ENCODE assay signal across 9 cellular contexts in the genomic region with DNA sequence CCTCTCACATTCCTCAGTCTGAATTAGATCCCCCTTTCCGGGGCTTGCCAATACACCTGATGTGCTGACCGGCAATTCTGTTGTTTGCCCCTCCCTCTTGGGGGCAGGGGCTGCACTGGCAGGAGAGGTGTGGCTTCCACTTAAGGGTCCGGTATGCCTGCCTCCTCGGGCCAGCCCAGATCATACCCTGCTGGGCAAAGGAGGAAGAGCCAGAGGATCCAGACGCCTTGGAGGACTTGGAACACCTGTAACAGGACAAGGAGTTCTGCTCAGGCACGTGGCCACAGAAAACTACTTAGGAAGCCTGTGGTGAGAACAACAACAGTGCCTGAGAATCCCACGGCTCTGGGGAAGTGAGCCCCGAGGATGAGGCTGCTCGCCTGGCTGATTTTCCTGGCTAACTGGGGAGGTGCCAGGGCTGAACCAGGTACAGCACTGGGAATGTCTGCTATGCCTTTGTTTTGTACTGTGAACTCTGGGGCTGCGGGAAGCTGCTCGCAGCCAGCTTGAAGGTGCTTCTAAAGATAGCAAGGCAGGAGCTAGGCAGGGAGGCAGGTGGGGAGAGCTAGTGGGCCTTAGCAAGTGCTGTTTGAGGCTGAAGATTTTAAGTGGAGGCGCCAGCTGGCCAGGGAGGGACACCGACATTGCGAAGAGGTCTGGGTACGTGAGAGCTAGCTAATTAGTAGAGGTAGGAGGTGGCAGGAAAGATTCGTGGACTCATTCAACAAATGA. TPM values are rescaled to one million over a fixed set of nuclear protein-coding genes. Genes with fewer than 3 reads are reported as not detected.
DNase-seq lines count a peak whose midpoint lies in the region; ATAC-seq, FAIRE-seq and TF ChIP-seq lines count a peak whose summit lies in the region.
"Had no signal": no experiment of that assay in that cellular context is flagged by ENCODE, and none has a peak within 500 bp of the region (broad histone marks: within the 10 kb centered on the region; RNA-seq: fewer than 3 reads in every experiment).

A gene with protein sequence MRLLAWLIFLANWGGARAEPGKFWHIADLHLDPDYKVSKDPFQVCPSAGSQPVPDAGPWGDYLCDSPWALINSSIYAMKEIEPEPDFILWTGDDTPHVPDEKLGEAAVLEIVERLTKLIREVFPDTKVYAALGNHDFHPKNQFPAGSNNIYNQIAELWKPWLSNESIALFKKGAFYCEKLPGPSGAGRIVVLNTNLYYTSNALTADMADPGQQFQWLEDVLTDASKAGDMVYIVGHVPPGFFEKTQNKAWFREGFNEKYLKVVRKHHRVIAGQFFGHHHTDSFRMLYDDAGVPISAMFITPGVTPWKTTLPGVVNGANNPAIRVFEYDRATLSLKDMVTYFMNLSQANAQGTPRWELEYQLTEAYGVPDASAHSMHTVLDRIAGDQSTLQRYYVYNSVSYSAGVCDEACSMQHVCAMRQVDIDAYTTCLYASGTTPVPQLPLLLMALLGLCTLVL (plus strand): TSS at position 183 of the 732 bp plus-strand sequence. CDS start 184 bp downstream, at position 367.

- FAIRE-seq in keratinocyte (lab: Jason Lieb, UNC), result no peak
- FAIRE-seq in urothelium cell line (lab: Jason Lieb, UNC), result peak; percentile 46

- dilution Hi-C loops in keratinocyte (cut with MboI; ENCODE audit: extremely low pct_ligation_motif_present, low sequenced_read_pairs), result no loop called here

- intact Hi-C loops in left ventricle myocardium inferior (cut with micrococcal nuclease), result no loop called here

- H3K4me2 ChIP-seq in Loucy (ENCODE audit: low read depth, low read length, poor library complexity, severe bottlenecking) (peak within 1 kb of the TSS; percentile 69), keratinocyte (ENCODE audit: control insufficient read depth, extremely low read depth, insufficient read depth, low read depth, low read length) (peak within 1 kb of the TSS; percentile 97)

- H4K20me1 ChIP-seq in Loucy (ENCODE audit: insufficient read depth, low read length, poor library complexity, severe bottlenecking) (no peaks in the 10 kb centered on the region), keratinocyte (ENCODE audit: control insufficient read depth, extremely low read depth, insufficient read depth, low read length) (no peaks in the 10 kb centered on the region)

- H3F3A ChIP-seq in Loucy (ENCODE audit: low read depth), result no peaks in the 10 kb centered on the region

- H3K4me1 ChIP-seq in Loucy (ENCODE audit: insufficient read depth, low read length, poor library complexity, severe bottlenecking), result peaks cover 13% of the 10 kb centered on the region
- peaks cover 13% of the 10 kb centered on the region for H3K4me1 ChIP-seq in keratinocyte (ENCODE audit: control insufficient read depth, extremely low read depth, insufficient read depth, low read length)
- peaks cover 8% of the 10 kb centered on the region for H3K4me1 ChIP-seq in left ventricle myocardium inferior

- no peaks in the 10 kb centered on the region for H3K36me3 ChIP-seq in Loucy (ENCODE audit: insufficient read depth, low read length)
- H3K36me3 ChIP-seq in keratinocyte (ENCODE audit: control insufficient read depth in 2 of 2, extremely low read depth in 1 of 2, insufficient read depth in 2 of 2, low read length in 2 of 2), result no peaks in the 10 kb centered on the region
- no peaks in the 10 kb centered on the region for H3K36me3 ChIP-seq in left ventricle myocardium inferior

- H3K27me3 Mint-ChIP-seq in activated CD8-positive, alpha-beta T cell treated with anti-CD3 and anti-CD28 coated beads, Interleukin-2, amount 10 ng/mL, durations not matched to agents 7 days and 5 days (ENCODE audit: low read depth), result peaks cover 15% of the 10 kb centered on the region

- no peaks in the 10 kb centered on the region for H3K9me3 ChIP-seq in Loucy (ENCODE audit: insufficient read depth, low read depth, low read length)
- H3K9me3 ChIP-seq in keratinocyte (ENCODE audit: control insufficient read depth, low read depth, low read length), result no peaks in the 10 kb centered on the region
- no peaks in the 10 kb centered on the region for H3K9me3 ChIP-seq in left ventricle myocardium inferior (replicated peaks)

- ATAC-seq in activated CD8-positive, alpha-beta T cell treated with anti-CD3 and anti-CD28 coated beads, Interleukin-2, amount 10 ng/mL, durations not matched to agents 7 days and 5 days, result peak; percentile 48

- TF ChIP-seq CTCF in Loucy (conservative IDR thresholded peaks at IDR 0.05; ENCODE audit: low read length) (no peak), keratinocyte (optimal IDR thresholded peaks at IDR 0.05 in 1 of 3, IDR thresholded peaks at IDR 0.05 in 1 of 3, conservative IDR thresholded peaks at IDR 0.05 in 1 of 3; ENCODE audit: extremely low read depth in 1 of 3, insufficient read depth in 2 of 3, low read length in 3 of 3) (peak in 1 of 3 experiments; percentile 38), left ventricle myocardium inferior (IDR thresholded peaks at IDR 0.05; ENCODE audit: borderline replicate concordance) (no peak)

- no peaks in the 10 kb centered on the region for H3K9me3 Mint-ChIP-seq in activated CD8-positive, alpha-beta T cell treated with anti-CD3 and anti-CD28 coated beads, Interleukin-2, amount 10 ng/mL, durations not matched to agents 7 days and 5 days (ENCODE audit: insufficient read depth)
- H3K9me3 Mint-ChIP-seq: natural killer cell treated with Interleukin-12 subunit alpha and Interleukin-12 subunit beta and Interleukin-15 and Interleukin-18, amount 100 ng/mL, for 72 hours had no signal

- peaks cover 52% of the 10 kb centered on the region for H3K4me1 Mint-ChIP-seq in activated CD8-positive, alpha-beta T cell treated with anti-CD3 and anti-CD28 coated beads, Interleukin-2, amount 10 ng/mL, durations not matched to agents 7 days and 5 days (ENCODE audit: low read depth)

- H3K79me2 ChIP-seq in Loucy (ENCODE audit: insufficient read depth, low read length) (no peaks in the 10 kb centered on the region), keratinocyte (ENCODE audit: control insufficient read depth, insufficient read depth, low read length) (no peaks in the 10 kb centered on the region)

- peak; percentile 29 for DNase-seq in EH (ENCODE audit: low read depth)
- no peak for DNase-seq in activated CD8-positive, alpha-beta T cell treated with anti-CD3 and anti-CD28 coated beads, Interleukin-2, amount 10 ng/mL, durations not matched to agents 7 days and 5 days
- DNase-seq in keratinocyte (ENCODE audit: low read depth, low spot score), result no peak
- DNase-seq in urothelium cell line (ENCODE audit: low spot score), result peak; percentile 91
- DNase-seq in NCI-H1092 (lab: John Stamatoyannopoulos, UW), result no peak
- DNase-seq in left ventricle myocardium inferior, result no peak
- no peak for DNase-seq in stimulated activated CD4-positive, alpha-beta T cell treated with anti-CD3 and anti-CD28 coated beads, Interleukin-4, amount 100 ng/mL, for 4 hours

- CTCF ChIA-PET in activated CD8-positive, alpha-beta T cell treated with anti-CD3 and anti-CD28 coated beads, Interleukin-2, amount 10 ng/mL, durations not matched to agents 7 days and 5 days (lab: Charles Lee), result interaction anchor here (1.0 kb wide), 1 partner anchor 61 kb away, joined by 4 read pairs; no protein-coding TSS in a partner anchor

- H3K9me1 ChIP-seq in keratinocyte (ENCODE audit: control insufficient read depth, extremely low read depth, insufficient read depth, low read length), result no peaks in the 10 kb centered on the region

- H3K4me3 ChIP-seq in Loucy (ENCODE audit: low read length, poor library complexity, severe bottlenecking) (peak within 1 kb of the TSS; percentile 67), keratinocyte (ENCODE audit: control insufficient read depth in 2 of 3, extremely low read depth in 1 of 3, insufficient read depth in 2 of 3, low read depth in 1 of 3, low read length in 3 of 3) (peak within 1 kb of the TSS; percentile 5 to 72 (median 23)), left ventricle myocardium inferior (no peak within 1 kb of the TSS)

- H3K36me3 Mint-ChIP-seq in activated CD8-positive, alpha-beta T cell treated with anti-CD3 and anti-CD28 coated beads, Interleukin-2, amount 10 ng/mL, durations not matched to agents 7 days and 5 days (ENCODE audit: low read depth), result no peaks in the 10 kb centered on the region
- H3K36me3 Mint-ChIP-seq: natural killer cell treated with Interleukin-12 subunit alpha and Interleukin-12 subunit beta and Interleukin-15 and Interleukin-18, amount 100 ng/mL, for 72 hours had no signal

- H3K9me2 ChIP-seq in Loucy (replicated peaks; ENCODE audit: low read depth, low read length), result no peaks in the 10 kb centered on the region

- H3K27me3 ChIP-seq in Loucy (ENCODE audit: insufficient read depth, low read length, poor library complexity, severe bottlenecking) (no peaks in the 10 kb centered on the region), keratinocyte (ENCODE audit: control insufficient read depth, extremely low read depth, insufficient read depth, low read length) (peaks cover 10% of the 10 kb centered on the region), left ventricle myocardium inferior (ENCODE audit: low read depth) (peaks cover 33% of the 10 kb centered on the region)

- peak within 1 kb of the TSS; percentile 40 for H3K9ac ChIP-seq in Loucy (ENCODE audit: low read depth, low read length, poor library complexity, severe bottlenecking)
- H3K9ac ChIP-seq in keratinocyte (ENCODE audit: control insufficient read depth, extremely low read depth, insufficient read depth, low read length), result peak within 1 kb of the TSS; percentile 37

- POLR2A ChIA-PET in activated CD8-positive, alpha-beta T cell treated with anti-CD3 and anti-CD28 coated beads, Interleukin-2, amount 10 ng/mL, durations not matched to agents 7 days and 5 days (lab: Charles Lee), result interaction anchor here (0.6 kb wide), 1 partner anchor 34 kb away, joined by 4 read pairs; no protein-coding TSS in a partner anchor

- H3K27ac Mint-ChIP-seq in activated CD8-positive, alpha-beta T cell treated with anti-CD3 and anti-CD28 coated beads, Interleukin-2, amount 10 ng/mL, durations not matched to agents 7 days and 5 days, result no peak within 1 kb of the TSS

- H2AFZ ChIP-seq in Loucy (ENCODE audit: low read length), result peak within 1 kb of the TSS; percentile 95
- peak within 1 kb of the TSS; percentile 91 for H2AFZ ChIP-seq in keratinocyte (ENCODE audit: control insufficient read depth, low read length)

- H3K27ac ChIP-seq in keratinocyte (ENCODE audit: control insufficient read depth, insufficient read depth, low read length) (no peak within 1 kb of the TSS), left ventricle myocardium inferior (replicated peaks) (no peak within 1 kb of the TSS)

- peak within 1 kb of the TSS; percentile 52 for H3K4me3 Mint-ChIP-seq in activated CD8-positive, alpha-beta T cell treated with anti-CD3 and anti-CD28 coated beads, Interleukin-2, amount 10 ng/mL, durations not matched to agents 7 days and 5 days
- H3K4me3 Mint-ChIP-seq: natural killer cell treated with Interleukin-12 subunit alpha and Interleukin-12 subunit beta and Interleukin-15 and Interleukin-18, amount 100 ng/mL, for 72 hours had no signal

RNA-seq across cellular contexts. Expression of the gene that starts here (rescaled TPM):
- total RNA-seq in activated CD8-positive, alpha-beta T cell treated with anti-CD3 and anti-CD28 coated beads, Interleukin-2, amount 10 ng/mL, durations not matched to agents 7 days and 5 days, result under 1 TPM; 0.76 to 0.82 TPM
- 0.51 to 1.3 TPM (median 0.61 TPM) in 3 replicates for polyA plus RNA-seq in keratinocyte
- 0.31 TPM for polyA plus RNA-seq in keratinocyte (2011; ENCODE audit: low read depth)
- polyA plus RNA-seq in keratinocyte (2011; cell fraction: cytosol; rRNA removed), result 0.81 and 0.97 TPM in 2 replicates
- polyA plus RNA-seq in keratinocyte (2011; cell fraction: nucleus; rRNA removed), result 1.9 and 2.0 TPM in 2 replicates
- 0.63 and 0.65 TPM in 2 replicates for polyA plus RNA-seq in keratinocyte (2012; ENCODE audit: low replicate concordance)
- 0.67 to 1.5 TPM (median 0.82 TPM) in 3 replicates for polyA minus RNA-seq in keratinocyte
- polyA minus RNA-seq in keratinocyte (2011; cell fraction: cytosol; rRNA and poly(A)+ RNA removed), result not detected
- polyA minus RNA-seq in keratinocyte (2011; cell fraction: nucleus; rRNA and poly(A)+ RNA removed), result 1.4 TPM in 2 replicates
- not detected for total RNA-seq in left ventricle myocardium inferior

Comparison
In these comparisons a context has a peak if more than half of its experiments do, and no peak if none do; other contexts are left out.
1. Peak in ATAC-seq in activated CD8-positive, alpha-beta T cell treated with anti-CD3 and anti-CD28 coated beads, Interleukin-2, amount 10 ng/mL, durations not matched to agents 7 days and 5 days; RNA of the gene not detected or under 1 TPM.
2. DNase-seq: peak in EH (single experiment) and urothelium cell line (single experiment); none in activated CD8-positive, alpha-beta T cell treated with anti-CD3 and anti-CD28 coated beads, Interleukin-2, amount 10 ng/mL, durations not matched to agents 7 days and 5 days (single experiment), keratinocyte (single experiment), NCI-H1092 (single experiment), left ventricle myocardium inferior (single experiment) and stimulated activated CD4-positive, alpha-beta T cell treated with anti-CD3 and anti-CD28 coated beads, Interleukin-4, amount 100 ng/mL, for 4 hours (0 of 2).